Comparison of ENCODE assay signal across 28 cellular contexts in the genomic region with DNA sequence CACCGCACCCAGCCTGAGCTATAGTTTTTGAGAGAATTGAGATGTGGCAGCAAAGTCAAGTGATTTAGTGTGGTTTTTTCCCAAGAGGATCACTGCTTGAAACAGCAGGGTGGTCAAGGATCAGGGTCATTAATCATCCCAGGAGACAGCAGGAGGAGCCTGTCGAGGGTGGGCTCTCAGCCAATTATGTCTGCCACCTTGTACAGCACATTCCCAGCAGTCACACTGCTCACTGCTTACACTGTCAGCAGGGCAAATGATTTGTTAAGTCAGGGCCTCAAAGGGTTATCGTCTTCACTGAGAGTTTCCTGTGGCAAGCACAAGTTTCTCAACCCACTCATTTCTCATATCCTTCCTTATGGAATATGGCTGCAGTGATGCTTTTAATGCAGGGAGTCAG. TPM values are rescaled to one million over a fixed set of nuclear protein-coding genes. Genes with fewer than 3 reads are reported as not detected.
DNase-seq lines count a peak whose midpoint lies in the region; ATAC-seq and TF ChIP-seq lines count a peak whose summit lies in the region.
"Had no signal": no experiment of that assay in that cellular context is flagged by ENCODE, and none has a peak within 500 bp of the region (broad histone marks: within the 10 kb centered on the region; RNA-seq: fewer than 3 reads in every experiment).

No MANE protein-coding gene starts in this region.

- TF ChIP-seq CTCF in A673 (conservative IDR thresholded peaks at IDR 0.05; ENCODE audit: low read depth, low read length) (no peak), IMR-90 (conservative IDR thresholded peaks at IDR 0.05; ENCODE audit: low read depth, low read length) (no peak), choroid plexus epithelial cell (conservative IDR thresholded peaks at IDR 0.05; ENCODE audit: low read depth, low read length) (no peak), breast epithelium (IDR thresholded peaks at IDR 0.05) (no peak), RWPE1 (conservative IDR thresholded peaks at IDR 0.05; ENCODE audit: low read depth) (no peak)
- no peak for TF ChIP-seq CTCF in CD8-positive, alpha-beta T cell (IDR thresholded peaks at IDR 0.05)

- H3K27ac ChIP-seq in A673 (ENCODE audit: low read depth, low read length, poor library complexity, severe bottlenecking) (no peak overlapping the region), IMR-90 (ENCODE audit: insufficient read depth, low read length) (no peak overlapping the region), breast epithelium (no peak overlapping the region), RWPE1 (no peak overlapping the region)
- H3K27ac ChIP-seq in CD8-positive, alpha-beta T cell (ENCODE audit: low read depth, low read length): no peak overlapping the region
- H3K27ac ChIP-seq: BLaER1 treated with 17β-estradiol and CSF1 and Interleukin-3, amounts not matched to agents 10 nM and 100 nM; pancreas had no signal

- H3K4me1 ChIP-seq in A673 (ENCODE audit: insufficient read depth, low read length, poor library complexity, severe bottlenecking) (no peaks in the 10 kb centered on the region), IMR-90 (ENCODE audit: control insufficient read depth, insufficient read depth, low read length) (no peaks in the 10 kb centered on the region), breast epithelium (no peaks in the 10 kb centered on the region)
- no peaks in the 10 kb centered on the region for H3K4me1 ChIP-seq in CD8-positive, alpha-beta T cell (ENCODE audit: insufficient read depth, low read length)
- H3K4me1 ChIP-seq: BLaER1 treated with 17β-estradiol and CSF1 and Interleukin-3, amounts not matched to agents 10 nM and 100 nM; pancreas had no signal

- no peak overlapping the region for H4K8ac ChIP-seq in IMR-90 (ENCODE audit: low read depth in 2 of 2, low read length in 2 of 2)

- dilution Hi-C loops in IMR-90 (cut with HindIII; ENCODE audit: low sequenced_read_pairs, unreplicated experiment): no loop called here

- H3K4me1 Mint-ChIP-seq in CD8-positive, alpha-beta T cell (ENCODE audit: low read depth): no peaks in the 10 kb centered on the region
- H3K4me1 Mint-ChIP-seq: activated T-helper 17 cell treated with anti-CD3 and anti-CD28 coated beads, Interleukin-2, amount 50 U/mL, for 72 hours; stimulated activated effector memory CD8-positive, alpha-beta T cell treated with anti-CD3 and anti-CD28 coated beads, Interleukin-12 subunit alpha, Interleukin-12 subunit beta, amount 100 ng/mL, for 72 hours had no signal

- TF ChIP-seq RAD21 in IMR-90 (IDR thresholded peaks at IDR 0.05; ENCODE audit: low read length): no peak

- no peak overlapping the region for H2BK15ac ChIP-seq in IMR-90 (ENCODE audit: low read depth, low read length)

- H3K36me3 ChIP-seq in A673 (ENCODE audit: insufficient read depth, low read length, poor library complexity, severe bottlenecking) (peaks cover 58% of the 10 kb centered on the region), IMR-90 (ENCODE audit: control insufficient read depth, insufficient read depth, low read length) (peaks cover 53% of the 10 kb centered on the region), breast epithelium (peaks cover 7% of the 10 kb centered on the region)
- H3K36me3 ChIP-seq in CD8-positive, alpha-beta T cell (ENCODE audit: insufficient read depth, low read length): peaks cover 25% of the 10 kb centered on the region

- H3K27ac Mint-ChIP-seq in CD8-positive, alpha-beta T cell: no peak overlapping the region
- H3K27ac Mint-ChIP-seq: activated CD4-positive, alpha-beta memory T cell treated with anti-CD3 and anti-CD28 coated beads for 36 hours; activated T-helper 17 cell treated with anti-CD3 and anti-CD28 coated beads, Interleukin-2, amount 50 U/mL, for 72 hours; dendritic cell treated with granulocyte-macrophage colony-stimulating factor and Interleukin-4, amounts not matched to agents 40 ng/mL and 50 ng/mL, for 4 days; HFFc6; natural killer cell treated with Interleukin-12 subunit alpha and Interleukin-12 subunit beta and Interleukin-15 and Interleukin-18, amount 100 ng/mL, for 72 hours; stimulated activated effector memory CD8-positive, alpha-beta T cell treated with anti-CD3 and anti-CD28 coated beads, Interleukin-12 subunit alpha, Interleukin-12 subunit beta, amount 100 ng/mL, for 72 hours; type B pancreatic cell had no signal

- ATAC-seq in IMR-90 (ENCODE audit: low read depth): no peak
- no peak for ATAC-seq in CD8-positive, alpha-beta T cell
- ATAC-seq: activated T-helper 17 cell treated with anti-CD3 and anti-CD28 coated beads, Interleukin-2, amount 50 U/mL, for 72 hours; natural killer cell treated with Interleukin-12 subunit alpha and Interleukin-12 subunit beta and Interleukin-15 and Interleukin-18, amount 100 ng/mL, for 72 hours; pancreas; right cardiac atrium; stimulated activated effector memory CD8-positive, alpha-beta T cell treated with anti-CD3 and anti-CD28 coated beads, Interleukin-12 subunit alpha, Interleukin-12 subunit beta, amount 100 ng/mL, for 72 hours had no signal

- no peak overlapping the region for H2BK120ac ChIP-seq in IMR-90 (ENCODE audit: low read depth, low read length)

- no peak overlapping the region for H3K4me2 ChIP-seq in IMR-90 (ENCODE audit: low read depth, low read length)
- H3K4me2 ChIP-seq: BLaER1 treated with 17β-estradiol and CSF1 and Interleukin-3, amounts not matched to agents 10 nM and 100 nM had no signal

- no peak for TF ChIP-seq POLR2A in IMR-90 (IDR thresholded peaks at IDR 0.05; ENCODE audit: low read depth, low read length)
- no peak for TF ChIP-seq POLR2A in breast epithelium (IDR thresholded peaks at IDR 0.05)

- H3K56ac ChIP-seq in IMR-90 (ENCODE audit: extremely low read depth, insufficient read depth, low read length): no peak overlapping the region

- H2AK5ac ChIP-seq in IMR-90 (ENCODE audit: low read depth, low read length): no peak overlapping the region

- H3K36me3 Mint-ChIP-seq in CD8-positive, alpha-beta T cell: peaks cover 87% of the 10 kb centered on the region

- CTCF ChIA-PET in A673 (lab: Charles Lee) (no interaction called here), IMR-90 (lab: Yijun Ruan, JAX) (interaction anchor here (1.5 to 1.6 kb wide), 2 partner anchors 17 to 119 kb away, joined by 3 to 8 read pairs; no protein-coding TSS in a partner anchor), RWPE1 (lab: Yijun Ruan, JAX) (interaction anchor here (0.6 to 1.3 kb wide), 2 partner anchors 18 kb away, joined by 3 to 4 read pairs; no protein-coding TSS in a partner anchor)
- CTCF ChIA-PET in CD8-positive, alpha-beta T cell (lab: Charles Lee): interaction anchor here (0.7 to 2.7 kb wide), 5 partner anchors 8 to 20 kb away, joined by 3 to 10 read pairs (median 3); no protein-coding TSS in a partner anchor

- H2BK20ac ChIP-seq in IMR-90 (ENCODE audit: low read depth, low read length): no peak overlapping the region

- H4K20me1 ChIP-seq in IMR-90 (ENCODE audit: insufficient read depth, low read length): no peaks in the 10 kb centered on the region

- H3K9me3 Mint-ChIP-seq in CD8-positive, alpha-beta T cell: no peaks in the 10 kb centered on the region
- H3K9me3 Mint-ChIP-seq: activated CD4-positive, alpha-beta memory T cell treated with anti-CD3 and anti-CD28 coated beads for 36 hours; activated T-helper 17 cell treated with anti-CD3 and anti-CD28 coated beads, Interleukin-2, amount 50 U/mL, for 72 hours; dendritic cell treated with granulocyte-macrophage colony-stimulating factor and Interleukin-4, amounts not matched to agents 40 ng/mL and 50 ng/mL, for 4 days; HFFc6; natural killer cell treated with Interleukin-12 subunit alpha and Interleukin-12 subunit beta and Interleukin-15 and Interleukin-18, amount 100 ng/mL, for 72 hours; stimulated activated effector memory CD8-positive, alpha-beta T cell treated with anti-CD3 and anti-CD28 coated beads, Interleukin-12 subunit alpha, Interleukin-12 subunit beta, amount 100 ng/mL, for 72 hours; type B pancreatic cell had no signal

- H2BK5ac ChIP-seq in IMR-90 (ENCODE audit: low read depth, low read length, poor library complexity, severe bottlenecking): no peak overlapping the region

- POLR2A ChIA-PET in A673 (lab: Charles Lee; ENCODE audit: low non-redundant PET): interaction anchor here (0.7 kb wide), 1 partner anchor 162 kb away, joined by 4 read pairs; no protein-coding TSS in a partner anchor
- POLR2A ChIA-PET in IMR-90 (lab: Charles Lee; ENCODE audit: unreplicated experiment): no interaction called here
- POLR2A ChIA-PET in CD8-positive, alpha-beta T cell (lab: Charles Lee): no interaction called here
- POLR2A ChIA-PET in RWPE1 (lab: Yijun Ruan, JAX; ENCODE audit: low non-redundant PET): no interaction called here

- DNase-seq in A673 (ENCODE audit: low spot score): peak; percentile 40
- DNase-seq in IMR-90: peak; percentile 31
- DNase-seq in choroid plexus epithelial cell (ENCODE audit: low read depth): peak; percentile 23
- peak; percentile 70 for DNase-seq in left kidney (ENCODE audit: low read depth, low spot score)
- DNase-seq in breast epithelium (ENCODE audit: low spot score in 2 of 2): no peak
- DNase-seq in CD8-positive, alpha-beta T cell: no peak
- no peak for DNase-seq in 8988T
- no peak for DNase-seq in RWPE1 (ENCODE audit: low spot score)
- DNase-seq: activated CD4-positive, alpha-beta memory T cell treated with anti-CD3 and anti-CD28 coated beads for 36 hours; activated CD4-positive, CD25-positive, alpha-beta regulatory T cell treated with anti-CD3 and anti-CD28 coated beads, Interleukin-2, amount 50 U/mL, for 72 hours; activated CD8-positive, alpha-beta memory T cell treated with anti-CD3 and anti-CD28 coated beads, Interleukin-2, amount 50 U/mL, for 48 hours; activated naive CD4-positive, alpha-beta T cell treated with anti-CD3 and anti-CD28 coated beads, Interleukin-2, amount 50 U/mL, for 16 hours; Calu3; caudate nucleus; HFFc6; kidney; NCI-H524 treated with DMSO at 0.1 percent for 48 hours; pancreas; right cardiac atrium; RPMI8226; stimulated activated CD4-positive, alpha-beta T cell treated with anti-CD3 and anti-CD28 coated beads, Interleukin-4, amount 100 ng/mL, for 24 hours had no signal

- peaks cover 3% of the 10 kb centered on the region for H3K9me1 ChIP-seq in IMR-90 (ENCODE audit: insufficient read depth, low read length)

- no peak overlapping the region for H3K14ac ChIP-seq in IMR-90 (replicated peaks; ENCODE audit: low read depth, low read length)

- intact Hi-C loops in A673 (cut with micrococcal nuclease; ENCODE audit: unreplicated experiment): no loop called here
- intact Hi-C loops in IMR-90 (cut with micrococcal nuclease): no loop called here
- intact Hi-C loops in breast epithelium (cut with DNase I; ENCODE audit: low total_unique reads): no loop called here
- intact Hi-C loops in CD8-positive, alpha-beta T cell (cut with DNase I, micrococcal nuclease): no loop called here

- H3K4me3 ChIP-seq in A673 (ENCODE audit: low read depth, low read length, poor library complexity, severe bottlenecking) (no peak overlapping the region), IMR-90 (ENCODE audit: insufficient read depth, low read depth, low read length) (no peak overlapping the region), choroid plexus epithelial cell (ENCODE audit: low read depth, low read length) (no peak overlapping the region), breast epithelium (no peak overlapping the region)
- H3K4me3 ChIP-seq in CD8-positive, alpha-beta T cell (ENCODE audit: low read depth, low read length): no peak overlapping the region
- H3K4me3 ChIP-seq: BLaER1 treated with 17β-estradiol and CSF1 and Interleukin-3, amounts not matched to agents 10 nM and 100 nM; lung; pancreas had no signal

- BruUV-seq in A673 (replicated peaks; lab: Mats Ljungman, UMichigan) (no TSS peak), IMR-90 (replicated peaks; lab: Mats Ljungman, UMichigan) (no TSS peak)

- no peak overlapping the region for H3K23ac ChIP-seq in IMR-90 (ENCODE audit: low read depth, low read length)

- no peak overlapping the region for H4K91ac ChIP-seq in IMR-90 (ENCODE audit: insufficient read depth, low read depth, low read length)

- in situ Hi-C loops in IMR-90 (cut with MboI; ENCODE audit: low sequenced_read_pairs): no loop called here

- H3K9me3 ChIP-seq in A673 (ENCODE audit: low read depth, low read length, poor library complexity, severe bottlenecking) (no peaks in the 10 kb centered on the region), IMR-90 (ENCODE audit: control insufficient read depth, insufficient read depth, low read length) (no peaks in the 10 kb centered on the region), breast epithelium (no peaks in the 10 kb centered on the region)
- no peaks in the 10 kb centered on the region for H3K9me3 ChIP-seq in CD8-positive, alpha-beta T cell (ENCODE audit: low read length)
- H3K9me3 ChIP-seq: BLaER1 treated with 17β-estradiol and CSF1 and Interleukin-3, amounts not matched to agents 10 nM and 100 nM; pancreas had no signal

- no peak overlapping the region for H2AFZ ChIP-seq in IMR-90 (replicated peaks; ENCODE audit: low read length, poor library complexity)

- no peak overlapping the region for H3K4ac ChIP-seq in IMR-90 (ENCODE audit: low read depth, low read length)

- no peak overlapping the region for H4K5ac ChIP-seq in IMR-90 (ENCODE audit: low read depth, low read length)

- H3K27me3 ChIP-seq in A673 (replicated peaks; ENCODE audit: insufficient read depth, low read depth, low read length, poor library complexity): no peaks in the 10 kb centered on the region
- H3K27me3 ChIP-seq in IMR-90 (ENCODE audit: control insufficient read depth, insufficient read depth, low read length): no peaks in the 10 kb centered on the region
- no peaks in the 10 kb centered on the region for H3K27me3 ChIP-seq in breast epithelium
- no peaks in the 10 kb centered on the region for H3K27me3 ChIP-seq in CD8-positive, alpha-beta T cell (ENCODE audit: insufficient read depth, low read length)
- H3K27me3 ChIP-seq: BLaER1 treated with 17β-estradiol and CSF1 and Interleukin-3, amounts not matched to agents 10 nM and 100 nM; pancreas had no signal

- no peak overlapping the region for H3K9ac ChIP-seq in IMR-90 (ENCODE audit: low read depth, low read length)
- H3K9ac ChIP-seq: BLaER1 treated with 17β-estradiol and CSF1 and Interleukin-3, amounts not matched to agents 10 nM and 100 nM had no signal

- H3K18ac ChIP-seq in IMR-90 (ENCODE audit: low read depth, low read length): no peak overlapping the region

- peaks cover 0 to 5% of the 10 kb centered on the region in 2 experiments; a peak in 1 of 4 replicates for H3K79me1 ChIP-seq in IMR-90 (ENCODE audit: low read depth in 1 of 2, low read length in 2 of 2)

- H3K27me3 Mint-ChIP-seq in CD8-positive, alpha-beta T cell (ENCODE audit: low read depth): no peaks in the 10 kb centered on the region
- H3K27me3 Mint-ChIP-seq: activated CD4-positive, alpha-beta memory T cell treated with anti-CD3 and anti-CD28 coated beads for 36 hours; activated T-helper 17 cell treated with anti-CD3 and anti-CD28 coated beads, Interleukin-2, amount 50 U/mL, for 72 hours; dendritic cell treated with granulocyte-macrophage colony-stimulating factor and Interleukin-4, amounts not matched to agents 40 ng/mL and 50 ng/mL, for 4 days; natural killer cell treated with Interleukin-12 subunit alpha and Interleukin-12 subunit beta and Interleukin-15 and Interleukin-18, amount 100 ng/mL, for 72 hours; type B pancreatic cell had no signal

- H3K4me3 Mint-ChIP-seq in CD8-positive, alpha-beta T cell: no peak overlapping the region
- H3K4me3 Mint-ChIP-seq: activated CD4-positive, alpha-beta memory T cell treated with anti-CD3 and anti-CD28 coated beads for 36 hours; activated T-helper 17 cell treated with anti-CD3 and anti-CD28 coated beads, Interleukin-2, amount 50 U/mL, for 72 hours; dendritic cell treated with granulocyte-macrophage colony-stimulating factor and Interleukin-4, amounts not matched to agents 40 ng/mL and 50 ng/mL, for 4 days; HFFc6; natural killer cell treated with Interleukin-12 subunit alpha and Interleukin-12 subunit beta and Interleukin-15 and Interleukin-18, amount 100 ng/mL, for 72 hours; stimulated activated effector memory CD8-positive, alpha-beta T cell treated with anti-CD3 and anti-CD28 coated beads, Interleukin-12 subunit alpha, Interleukin-12 subunit beta, amount 100 ng/mL, for 72 hours; type B pancreatic cell had no signal

- WGBS in IMR-90 (ENCODE audit: extremely low coverage in 2 of 2, insufficient read length in 1 of 2), 2 experiments: no CpG with 5 or more reads among the region's 3 CpGs

- H2AK9ac ChIP-seq in IMR-90 (replicated peaks; ENCODE audit: low read depth, low read length, poor library complexity): no peak overlapping the region

RNA-seq across cellular contexts. Expression of gene B3GNT9, which starts 13.2 kb away (rescaled TPM):
- total RNA-seq in A673 (2021): 11.5 and 13.8 TPM in 2 replicates
- total RNA-seq in IMR-90 (2012; rRNA removed): 5.0 and 5.3 TPM in 2 replicates
- polyA plus RNA-seq in IMR-90 (2012; rRNA removed): 12.0 and 13.3 TPM in 2 replicates
- polyA plus RNA-seq in IMR-90 (2012; cell fraction: cytosol; rRNA removed): 19.3 and 27.2 TPM in 2 replicates
- 18.2 and 30.1 TPM in 2 replicates for polyA plus RNA-seq in IMR-90 (2012; cell fraction: nucleus; rRNA removed; ENCODE audit: low replicate concordance)
- 10 to 100 TPM in 2 of 3 donors, 1 to 10 TPM in 1; 7.8 to 13.3 (median 11.1) TPM for total RNA-seq in breast epithelium
- total RNA-seq in CD8-positive, alpha-beta T cell: 1 to 10 TPM in 1 of 2 experiments, under 1 TPM in 1; 0.58 to 1.2 TPM

RNA-seq across cellular contexts. Expression of gene TRADD, which starts 22.1 kb away (rescaled TPM):
- 7.7 and 10.8 TPM in 2 replicates for total RNA-seq in A673 (2021)
- 8.1 and 8.6 TPM in 2 replicates for total RNA-seq in IMR-90 (2012; rRNA removed)
- 14.6 and 18.6 TPM in 2 replicates for polyA plus RNA-seq in IMR-90 (2012; rRNA removed)
- 24.3 and 38.7 TPM in 2 replicates for polyA plus RNA-seq in IMR-90 (2012; cell fraction: cytosol; rRNA removed)
- 32.6 and 82.1 TPM in 2 replicates for polyA plus RNA-seq in IMR-90 (2012; cell fraction: nucleus; rRNA removed; ENCODE audit: low replicate concordance)
- 10 to 100 TPM; 35.1 to 42.6 (median 36.4) TPM for total RNA-seq in breast epithelium
- total RNA-seq in CD8-positive, alpha-beta T cell: 10 to 100 TPM; 15.5 to 17.1 TPM

RNA-seq across cellular contexts. Expression of gene FBXL8, which starts 22.2 kb away (rescaled TPM):
- total RNA-seq in A673 (2021) (8.3 and 13.8 TPM in 2 replicates), IMR-90 (2012; rRNA removed) (1.9 and 2.3 TPM in 2 replicates), breast epithelium (10 to 100 TPM; 19.5 to 60.0 (median 40.1) TPM)
- 12.5 and 14.5 TPM in 2 replicates for polyA plus RNA-seq in IMR-90 (2012; rRNA removed)
- 6.2 and 16.3 TPM in 2 replicates for polyA plus RNA-seq in IMR-90 (2012; cell fraction: cytosol; rRNA removed)
- polyA plus RNA-seq in IMR-90 (2012; cell fraction: nucleus; rRNA removed; ENCODE audit: low replicate concordance): 88.4 and 231 TPM in 2 replicates
- total RNA-seq in CD8-positive, alpha-beta T cell: 1 to 10 TPM; 4.4 to 6.4 TPM

RNA-seq across cellular contexts. Expression of gene HSF4, which starts 26.9 kb away (rescaled TPM):
- 13.9 and 20.2 TPM in 2 replicates for total RNA-seq in A673 (2021)
- total RNA-seq in IMR-90 (2012; rRNA removed): 0.54 and 0.83 TPM in 2 replicates
- polyA plus RNA-seq in IMR-90 (2012; rRNA removed): 6.7 and 7.5 TPM in 2 replicates
- polyA plus RNA-seq in IMR-90 (2012; cell fraction: cytosol; rRNA removed): 0.50 and 2.0 TPM in 2 replicates
- 125 and 166 TPM in 2 replicates for polyA plus RNA-seq in IMR-90 (2012; cell fraction: nucleus; rRNA removed; ENCODE audit: low replicate concordance)
- 100 to 1,000 TPM in 1 of 3 donors, 10 to 100 TPM in 2; 46.9 to 113 (median 62.5) TPM for total RNA-seq in breast epithelium
- 1 to 10 TPM; 5.2 to 9.5 TPM for total RNA-seq in CD8-positive, alpha-beta T cell

RNA-seq across cellular contexts. Expression of gene PHAF1, which starts 27.9 kb away (rescaled TPM):
- total RNA-seq in A673 (2021): 23.2 and 23.5 TPM in 2 replicates
- total RNA-seq in IMR-90 (2012; rRNA removed): 13.1 and 14.0 TPM in 2 replicates
- polyA plus RNA-seq in IMR-90 (2012; rRNA removed): 19.8 and 22.5 TPM in 2 replicates
- 7.4 and 11.3 TPM in 2 replicates for polyA plus RNA-seq in IMR-90 (2012; cell fraction: cytosol; rRNA removed)
- polyA plus RNA-seq in IMR-90 (2012; cell fraction: nucleus; rRNA removed; ENCODE audit: low replicate concordance): 26.7 and 31.4 TPM in 2 replicates
- 10 to 100 TPM; 17.8 to 31.8 (median 27.1) TPM for total RNA-seq in breast epithelium
- total RNA-seq in CD8-positive, alpha-beta T cell: 1 to 10 TPM; 9.6 to 9.7 TPM

Comparison
In these comparisons a context has a peak if more than half of its experiments do, and no peak if none do; other contexts are left out.
1. DNase-seq: peak in A673 (single experiment), IMR-90 (single experiment), choroid plexus epithelial cell (single experiment) and left kidney (single experiment); none in breast epithelium (0 of 2), CD8-positive, alpha-beta T cell (0 of 7), 8988T (single experiment) and RWPE1 (single experiment).